In the genomic region with DNA sequence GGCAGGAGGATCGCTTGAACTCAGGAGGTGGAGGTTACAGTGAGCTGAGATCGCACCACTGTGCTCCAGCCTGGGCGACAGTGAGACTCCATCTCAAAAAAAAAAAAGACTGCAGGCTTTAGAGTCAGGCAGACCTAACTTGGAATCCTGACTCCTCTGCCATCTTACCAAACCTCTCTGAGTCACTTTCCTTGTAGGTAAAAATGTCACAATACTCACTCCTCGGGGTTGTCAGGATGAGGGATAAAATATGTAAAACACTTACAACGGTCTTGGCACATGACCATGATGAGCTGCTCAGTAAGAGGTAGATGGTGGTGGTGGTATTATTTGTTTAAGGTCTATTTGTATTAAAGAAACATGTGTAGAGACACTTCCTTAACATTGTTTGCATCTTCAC, we compare ENCODE assay signal across 27 cellular contexts.
"Had no signal": no experiment of that assay in that cellular context is flagged by ENCODE, and none has a peak within 500 bp of the region (broad histone marks: within the 10 kb centered on the region; RNA-seq: fewer than 3 reads in every experiment).

No MANE protein-coding gene starts in this region.

- H3K4me3 Mint-ChIP-seq: activated CD4-positive, alpha-beta T cell treated with anti-CD3 and anti-CD28 coated beads, Interleukin-2, amount 10 ng/mL, durations not matched to agents 24 days and 14 days; activated CD8-positive, alpha-beta T cell treated with anti-CD3 and anti-CD28 coated beads for 36 hours; activated naive CD8-positive, alpha-beta T cell treated with anti-CD3 and anti-CD28 coated beads for 36 hours; activated T-cell treated with anti-CD3 and anti-CD28 coated beads, Interleukin-2, amount 50 U/mL, for 72 hours; activated T-helper 17 cell treated with anti-CD3 and anti-CD28 coated beads, Interleukin-2, amount 50 U/mL, for 72 hours had no signal

- H3K27me3 ChIP-seq: brain microvascular endothelial cell, SJCRH30 had no signal

- H3K9me3 ChIP-seq: SJCRH30 had no signal

- H3K27ac Mint-ChIP-seq: activated CD4-positive, alpha-beta T cell treated with anti-CD3 and anti-CD28 coated beads, Interleukin-2, amount 10 ng/mL, durations not matched to agents 24 days and 14 days; activated CD8-positive, alpha-beta T cell treated with anti-CD3 and anti-CD28 coated beads for 36 hours; activated naive CD8-positive, alpha-beta T cell treated with anti-CD3 and anti-CD28 coated beads for 36 hours; activated T-cell treated with anti-CD3 and anti-CD28 coated beads, Interleukin-2, amount 50 U/mL, for 72 hours; activated T-helper 17 cell treated with anti-CD3 and anti-CD28 coated beads, Interleukin-2, amount 50 U/mL, for 72 hours had no signal

- H3K27ac ChIP-seq: brain microvascular endothelial cell, KMS-11, SJCRH30, SK-N-MC had no signal

- H3K9me3 Mint-ChIP-seq: activated CD4-positive, alpha-beta T cell treated with anti-CD3 and anti-CD28 coated beads, Interleukin-2, amount 10 ng/mL, durations not matched to agents 24 days and 14 days; activated CD8-positive, alpha-beta T cell treated with anti-CD3 and anti-CD28 coated beads for 36 hours; activated naive CD8-positive, alpha-beta T cell treated with anti-CD3 and anti-CD28 coated beads for 36 hours; activated T-cell treated with anti-CD3 and anti-CD28 coated beads, Interleukin-2, amount 50 U/mL, for 72 hours; activated T-helper 17 cell treated with anti-CD3 and anti-CD28 coated beads, Interleukin-2, amount 50 U/mL, for 72 hours had no signal

- H3K36me3 ChIP-seq: brain microvascular endothelial cell, SJCRH30 had no signal

- H3K4me3 ChIP-seq: SJCRH30, SK-N-MC had no signal

- DNase-seq: activated CD4-positive, alpha-beta T cell treated with anti-CD3 and anti-CD28 coated beads, Interleukin-2, amount 10 ng/mL, durations not matched to agents 24 days and 14 days; activated CD4-positive, alpha-beta T cell treated with anti-CD3 and anti-CD28 coated beads, Interleukin-2, amount 50 U/mL, for 4 hours; activated CD8-positive, alpha-beta T cell treated with anti-CD3 and anti-CD28 coated beads for 36 hours; activated effector memory CD4-positive, alpha-beta T cell treated with anti-CD3 and anti-CD28 coated beads, Interleukin-2, amount 50 U/mL, for 16 hours; activated naive CD4-positive, alpha-beta T cell; activated naive CD4-positive, alpha-beta T cell treated with anti-CD3 and anti-CD28 coated beads, Interleukin-2, amount 50 U/mL, for 16 hours; activated naive CD8-positive, alpha-beta T cell treated with anti-CD3 and anti-CD28 coated beads for 36 hours; activated T-cell treated with anti-CD3 and anti-CD28 coated beads, Interleukin-2, amount 50 U/mL, for 1 hour; activated T-cell treated with anti-CD3 and anti-CD28 coated beads, Interleukin-2, amount 50 U/mL, for 72 hours; amniotic stem cell; aorta; brain microvascular endothelial cell; NCI-H1092 treated with DMSO at 0.1 percent for 48 hours; NCI-H1417; NCI-H1930; NCI-H2081 treated with DMSO at 0.1 percent for 48 hours; NCI-H226; NCI-H446 treated with DMSO at 0.1 percent for 48 hours; NCI-H524; NCI-H69; NCI-H82; SHP77; SJCRH30; T1000 had no signal

- H3K27me3 Mint-ChIP-seq: activated CD4-positive, alpha-beta T cell treated with anti-CD3 and anti-CD28 coated beads, Interleukin-2, amount 10 ng/mL, durations not matched to agents 24 days and 14 days; activated CD8-positive, alpha-beta T cell treated with anti-CD3 and anti-CD28 coated beads for 36 hours; activated naive CD8-positive, alpha-beta T cell treated with anti-CD3 and anti-CD28 coated beads for 36 hours; activated T-helper 17 cell treated with anti-CD3 and anti-CD28 coated beads, Interleukin-2, amount 50 U/mL, for 72 hours had no signal

- H3K36me3 Mint-ChIP-seq: activated naive CD8-positive, alpha-beta T cell treated with anti-CD3 and anti-CD28 coated beads for 36 hours had no signal

- H3K4me1 Mint-ChIP-seq: activated CD4-positive, alpha-beta T cell treated with anti-CD3 and anti-CD28 coated beads, Interleukin-2, amount 10 ng/mL, durations not matched to agents 24 days and 14 days; activated naive CD8-positive, alpha-beta T cell treated with anti-CD3 and anti-CD28 coated beads for 36 hours; activated T-helper 17 cell treated with anti-CD3 and anti-CD28 coated beads, Interleukin-2, amount 50 U/mL, for 72 hours had no signal
